ENCODE assay signal across 1 cellular context in genomic region chr7:73612598-73613269, GRCh38.
A peak's percentile ranks its signal among the peaks of the same experiment; 100 is the strongest.
TF ChIP-seq lines count a peak whose summit lies in the region.

No MANE protein-coding gene starts in this region.

TF ChIP-seq in HepG2, 621 proteins besides CTCF, POLR2A, EP300 and RAD21 (continued from another document and continues in another):
- peak; percentile 81; the same call in 1 of the 2 replicates for TF ChIP-seq RERE (CRISPR knock-in tag; IDR thresholded peaks at IDR 0.05; ENCODE audit: low read depth)
- TF ChIP-seq GATAD2A (CRISPR knock-in tag; IDR thresholded peaks at IDR 0.05): peak; percentile 98
- TF ChIP-seq WIZ (CRISPR knock-in tag; IDR thresholded peaks at IDR 0.05): 0 out of 2 replicates have a peak, but pooled peaks have one; percentile 33
- peak; percentile 25 for TF ChIP-seq YY1 (IDR thresholded peaks at IDR 0.05; ENCODE audit: insufficient read depth, insufficient replicate concordance, low read depth, low read length)
- peak; percentile 81 for TF ChIP-seq ZMYM2 (CRISPR knock-in tag; IDR thresholded peaks at IDR 0.05)
- TF ChIP-seq MAFF (IDR thresholded peaks at IDR 0.05; ENCODE audit: low read depth, low read length): no peak
- TF ChIP-seq GMEB2 (CRISPR knock-in tag; IDR thresholded peaks at IDR 0.05; ENCODE audit: low read depth): no peak
- no peak for TF ChIP-seq ZBTB49 (CRISPR knock-in tag; IDR thresholded peaks at IDR 0.05; ENCODE audit: borderline replicate concordance)
- TF ChIP-seq ZNF75D (CRISPR knock-in tag; IDR thresholded peaks at IDR 0.05; ENCODE audit: borderline replicate concordance): no peak
- TF ChIP-seq ZNF766 (CRISPR knock-in tag; IDR thresholded peaks at IDR 0.05; ENCODE audit: borderline replicate concordance): no peak
- no peak for TF ChIP-seq NFKB2 (CRISPR knock-in tag; IDR thresholded peaks at IDR 0.05; ENCODE audit: borderline replicate concordance)
- 0 out of 2 replicates have a peak, but pooled peaks have one; percentile 62 for TF ChIP-seq RNF219 (CRISPR knock-in tag; IDR thresholded peaks at IDR 0.05)
- peak; percentile 82 for TF ChIP-seq SIX4 (CRISPR knock-in tag; IDR thresholded peaks at IDR 0.05)
- peak; percentile 71 for TF ChIP-seq SIX1 (CRISPR knock-in tag; IDR thresholded peaks at IDR 0.05; ENCODE audit: borderline replicate concordance)
- TF ChIP-seq TFE3 (CRISPR knock-in tag; IDR thresholded peaks at IDR 0.05): peak; percentile 92; the same call in 1 of the 2 replicates
- no peak for TF ChIP-seq ZNF468 (CRISPR knock-in tag; IDR thresholded peaks at IDR 0.05)
- TF ChIP-seq TMF1 (CRISPR knock-in tag; IDR thresholded peaks at IDR 0.05; ENCODE audit: low read depth): peak; percentile 79; the same call in 1 of the 2 replicates
- peak; percentile 64; the same call in 1 of the 2 replicates for TF ChIP-seq ZNF441 (CRISPR knock-in tag; IDR thresholded peaks at IDR 0.05; ENCODE audit: borderline replicate concordance)
- TF ChIP-seq STAT6 (CRISPR knock-in tag; IDR thresholded peaks at IDR 0.05; ENCODE audit: borderline replicate concordance): peak; percentile 68; the same call in 1 of the 2 replicates
- TF ChIP-seq ZSCAN30 (CRISPR knock-in tag; IDR thresholded peaks at IDR 0.05): 0 out of 2 replicates have a peak, but pooled peaks have one; percentile 44
- no peak for TF ChIP-seq EZH2 (conservative IDR thresholded peaks at IDR 0.05; ENCODE audit: low read depth, low read length)
- no peak for TF ChIP-seq ZNF678 (CRISPR knock-in tag; IDR thresholded peaks at IDR 0.05)
- TF ChIP-seq TFDP1 (CRISPR knock-in tag; IDR thresholded peaks at IDR 0.05; ENCODE audit: borderline replicate concordance): peak; percentile 60
- TF ChIP-seq ZNF557 (CRISPR knock-in tag; IDR thresholded peaks at IDR 0.05): no peak
- TF ChIP-seq ZNF180 (CRISPR knock-in tag; IDR thresholded peaks at IDR 0.05; ENCODE audit: borderline replicate concordance, low read depth): no peak
- peak in 1 of 2 experiments; percentile 78; a peak in 1 of 4 replicates for TF ChIP-seq KLF16 (CRISPR knock-in tag; IDR thresholded peaks at IDR 0.05)
- peak; percentile 71; the same call in 1 of the 2 replicates for TF ChIP-seq ZNF160 (CRISPR knock-in tag; IDR thresholded peaks at IDR 0.05)
- TF ChIP-seq ZNF350 (CRISPR knock-in tag; IDR thresholded peaks at IDR 0.05; ENCODE audit: borderline replicate concordance, low read depth): peak; percentile 82; the same call in 1 of the 2 replicates
- no peak for TF ChIP-seq JDP2 (CRISPR knock-in tag; IDR thresholded peaks at IDR 0.05; ENCODE audit: borderline replicate concordance)
- no peak for TF ChIP-seq PCBP1 (IDR thresholded peaks at IDR 0.05; ENCODE audit: borderline replicate concordance, low read depth, low read length)
- TF ChIP-seq ZNF597 (CRISPR knock-in tag; IDR thresholded peaks at IDR 0.05): no peak
- peak; percentile 33; the same call in 1 of the 2 replicates for TF ChIP-seq ATF7-NPFF (CRISPR knock-in tag; IDR thresholded peaks at IDR 0.05; ENCODE audit: low read depth)
- 0 out of 2 replicates have a peak, but pooled peaks have one; percentile 37 for TF ChIP-seq IRF9 (CRISPR knock-in tag; IDR thresholded peaks at IDR 0.05; ENCODE audit: borderline replicate concordance)
- TF ChIP-seq ZNF512 (CRISPR knock-in tag; IDR thresholded peaks at IDR 0.05): no peak
- no peak for TF ChIP-seq MZF1 (CRISPR knock-in tag; IDR thresholded peaks at IDR 0.05; ENCODE audit: borderline replicate concordance)
- TF ChIP-seq RFXANK (CRISPR knock-in tag; IDR thresholded peaks at IDR 0.05): 0 out of 2 replicates have a peak, but pooled peaks have one; percentile 53
